Comparison of ENCODE assay signal across 17 cellular contexts in genomic region chr16:55189975-55190636, GRCh38.
"Had no signal": no experiment of that assay in that cellular context is flagged by ENCODE, and none has a peak within 500 bp of the region (broad histone marks: within the 10 kb centered on the region; RNA-seq: fewer than 3 reads in every experiment).

No MANE protein-coding gene starts in this region.

- H3K4me3 ChIP-seq: body of pancreas, dorsolateral prefrontal cortex, lower lobe of right lung, spleen, thoracic aorta, upper lobe of left lung had no signal

- H3K36me3 ChIP-seq: lower lobe of right lung, spleen, thoracic aorta, upper lobe of left lung had no signal

- H3K4me1 ChIP-seq: body of pancreas, foreskin keratinocyte, lower lobe of right lung, spleen, upper lobe of left lung had no signal

- H3K27ac ChIP-seq: body of pancreas, dorsolateral prefrontal cortex, foreskin keratinocyte, lower lobe of right lung, spleen, thoracic aorta, upper lobe of left lung had no signal

- H3K9me3 ChIP-seq: thoracic aorta had no signal

- H3K27me3 ChIP-seq: body of pancreas, foreskin keratinocyte, upper lobe of left lung had no signal

- DNase-seq: activated CD4-positive, alpha-beta T cell treated with anti-CD3 and anti-CD28 coated beads, Interleukin-2, amount 10 ng/mL, durations not matched to agents 7 days and 5 days; activated CD8-positive, alpha-beta T cell treated with anti-CD3 and anti-CD28 coated beads, Interleukin-2, amount 10 ng/mL, durations not matched to agents 7 days and 5 days; activated naive CD4-positive, alpha-beta T cell treated with anti-CD3 and anti-CD28 coated beads for 36 hours; activated T-cell treated with anti-CD3 and anti-CD28 coated beads, Interleukin-2, amount 50 U/mL, for 24 hours; body of pancreas; dorsolateral prefrontal cortex; foreskin keratinocyte; islet precursor cell; left colon; lower lobe of right lung; natural killer cell; nucleus accumbens; spleen; stimulated activated naive B cell treated with anti-CD40 and anti-IgM and Interleukin-4, amounts not matched to agents 10 μg/mL and 1 μg/mL and 100 μg/mL, for 72 hours; T1000 had no signal
